1 cellular context compared by ENCODE assay signal in genomic region chr10:79003183-79004100, GRCh38.
TF ChIP-seq lines count a peak whose summit lies in the region.

No MANE protein-coding gene starts in this region.

TF ChIP-seq in WTC11, 78 proteins besides CTCF, POLR2A, EP300 and RAD21 (continued from another document):
- no peak for TF ChIP-seq AFF4 (CRISPR knock-in tag; IDR thresholded peaks at IDR 0.05; ENCODE audit: borderline replicate concordance)
- 0 out of 2 replicates have a peak, but pooled peaks have one; percentile 19 for TF ChIP-seq GABPB1 (CRISPR knock-in tag; IDR thresholded peaks at IDR 0.05)
